ENCODE assay signal across 7 cellular contexts in genomic region chr3:121750087-121750415, GRCh38. TPM values are rescaled to one million over a fixed set of nuclear protein-coding genes. Genes with fewer than 3 reads are reported as not detected.
A peak's percentile ranks its signal among the peaks of the same experiment; 100 is the strongest.
DNase-seq lines count a peak whose midpoint lies in the region; ATAC-seq, FAIRE-seq and TF ChIP-seq lines count a peak whose summit lies in the region.

No MANE protein-coding gene starts in this region.

- RAD21 ChIA-PET in HCT116 (lab: Charles Lee; ENCODE audit: low non-redundant PET in 1 of 2, low total read pairs in 2 of 2, uncharacterized antibody in 2 of 2, unreplicated experiment in 2 of 2) = no interaction called here

- H3K9me1 ChIP-seq in keratinocyte (ENCODE audit: control insufficient read depth, extremely low read depth, insufficient read depth, low read length) = no peaks in the 10 kb centered on the region

- no peak overlapping the region for H3K27ac Mint-ChIP-seq in chondrocyte (ENCODE audit: unreplicated experiment)

- H3K27me3 ChIP-seq in HCT116 (ENCODE audit: insufficient read depth, low read length) = no peaks in the 10 kb centered on the region
- H3K27me3 ChIP-seq in ascending aorta = no peaks in the 10 kb centered on the region
- no peaks in the 10 kb centered on the region for H3K27me3 ChIP-seq in keratinocyte (ENCODE audit: control insufficient read depth, extremely low read depth, insufficient read depth, low read length)
- H3K27me3 ChIP-seq in testis = no peaks in the 10 kb centered on the region

- H3K9me2 ChIP-seq in HCT116 (ENCODE audit: insufficient read depth) = no peaks in the 10 kb centered on the region

- H3K4me1 ChIP-seq in HCT116 (ENCODE audit: control insufficient read depth in 1 of 2, insufficient read depth in 2 of 2, low read length in 2 of 2) (peaks cover 3 to 17% of the 10 kb centered on the region in 2 experiments; a peak in 2 of 4 replicates), ascending aorta (peaks cover 2 to 16% of the 10 kb centered on the region in 2 donors), keratinocyte (ENCODE audit: control insufficient read depth, extremely low read depth, insufficient read depth, low read length) (peaks cover 4% of the 10 kb centered on the region), testis (peaks cover 17% of the 10 kb centered on the region)

- DNase-seq in HCT116 (ENCODE audit: low read depth, low spot score) (no peak), ascending aorta (ENCODE audit: low spot score in 2 of 2) (no peak), keratinocyte (ENCODE audit: low read depth, low spot score) (no peak), testis (no peak), chondrocyte (ENCODE audit: low spot score) (no peak), NCI-H524 (lab: John Stamatoyannopoulos, UW) (no peak), SK-N-DZ (ENCODE audit: low spot score) (no peak)

- no peak for FAIRE-seq in keratinocyte (lab: Jason Lieb, UNC)

- CTCF ChIA-PET in HCT116 (lab: Charles Lee) = no interaction called here

- TF ChIP-seq POLR2A in HCT116 (IDR thresholded peaks at IDR 0.05; ENCODE audit: borderline replicate concordance, extremely low read depth, insufficient read depth, insufficient read length) (no peak), testis (IDR thresholded peaks at IDR 0.05) (no peak)

- no peak overlapping the region for H3K4me3 Mint-ChIP-seq in chondrocyte (ENCODE audit: unreplicated experiment)

- no peak for TF ChIP-seq RAD21 in HCT116 (IDR thresholded peaks at IDR 0.05; ENCODE audit: low read depth)

- POLR2A ChIA-PET in HCT116 (lab: Charles Lee) = interaction anchor here (0.7 to 1.4 kb wide), 2 partner anchors 40 to 245 kb away, joined by 3 read pairs; no protein-coding TSS in a partner anchor

- TF ChIP-seq CTCF in HCT116 (IDR thresholded peaks at IDR 0.05 in 2 of 3, conservative IDR thresholded peaks at IDR 0.05 in 1 of 3; ENCODE audit: borderline replicate concordance in 1 of 3, insufficient read depth in 1 of 3, low read depth in 2 of 3, low read length in 2 of 3) (no peak), ascending aorta (IDR thresholded peaks at IDR 0.05) (no peak), keratinocyte (optimal IDR thresholded peaks at IDR 0.05 in 1 of 3, IDR thresholded peaks at IDR 0.05 in 1 of 3, conservative IDR thresholded peaks at IDR 0.05 in 1 of 3; ENCODE audit: extremely low read depth in 1 of 3, insufficient read depth in 2 of 3, low read length in 3 of 3) (no peak), testis (IDR thresholded peaks at IDR 0.05) (no peak), chondrocyte (IDR thresholded peaks at IDR 0.05) (no peak)

- H3K9ac ChIP-seq in HCT116 (ENCODE audit: low read length) (peak overlapping the region; percentile 73), keratinocyte (ENCODE audit: control insufficient read depth, extremely low read depth, insufficient read depth, low read length) (peak overlapping the region; percentile 99)

- H3K4me3 ChIP-seq in HCT116 (replicated peaks in 1 of 2; ENCODE audit: low read depth in 1 of 2, low read length in 2 of 2) = peak overlapping the region; percentile 72 to 84
- peak overlapping the region; percentile 86 to 95 for H3K4me3 ChIP-seq in ascending aorta
- H3K4me3 ChIP-seq in keratinocyte (ENCODE audit: control insufficient read depth in 2 of 3, extremely low read depth in 1 of 3, insufficient read depth in 2 of 3, low read depth in 1 of 3, low read length in 3 of 3) = peak overlapping the region; percentile 59 to 95 (median 92)
- peak overlapping the region; percentile 95 to 100 for H3K4me3 ChIP-seq in testis

- H3K79me2 ChIP-seq in HCT116 (ENCODE audit: insufficient read depth, low read length) (peaks cover 29% of the 10 kb centered on the region), keratinocyte (ENCODE audit: control insufficient read depth, insufficient read depth, low read length) (peaks cover 41% of the 10 kb centered on the region)

- H2AFZ ChIP-seq in HCT116 (ENCODE audit: low read depth, low read length, poor library complexity, severe bottlenecking) (no peak overlapping the region), keratinocyte (ENCODE audit: control insufficient read depth, low read length) (peak overlapping the region; percentile 83)

- H3K4me2 ChIP-seq in HCT116 (ENCODE audit: low read length) = peak overlapping the region; percentile 77
- peak overlapping the region; percentile 77 for H3K4me2 ChIP-seq in keratinocyte (ENCODE audit: control insufficient read depth, extremely low read depth, insufficient read depth, low read depth, low read length)

- no peaks in the 10 kb centered on the region for H3K9me3 Mint-ChIP-seq in chondrocyte (ENCODE audit: low read depth)

- no peaks in the 10 kb centered on the region for H3K36me3 ChIP-seq in HCT116 (ENCODE audit: control insufficient read depth in 1 of 2, insufficient read depth in 2 of 2, low read length in 2 of 2)
- H3K36me3 ChIP-seq in ascending aorta = no peaks in the 10 kb centered on the region
- H3K36me3 ChIP-seq in keratinocyte (ENCODE audit: control insufficient read depth in 2 of 2, extremely low read depth in 1 of 2, insufficient read depth in 2 of 2, low read length in 2 of 2) = peaks cover 0 to 1% of the 10 kb centered on the region in 2 experiments
- no peaks in the 10 kb centered on the region for H3K36me3 ChIP-seq in testis (ENCODE audit: low read depth, missing control alignments)

- intact Hi-C loops in HCT116 (cut with micrococcal nuclease) (no loop called here), ascending aorta (cut with DNase I) (loop anchor here (10.0 kb wide), 2 partner anchors 635 to 765 kb away; partner anchors contain the start of genes FAM162A, KPNA1 and MIX23), testis (cut with DNase I; ENCODE audit: low total_unique reads) (no loop called here)

- 1% methylated on average over 9 of the region's 9 CpGs for WGBS in testis, 2 donors

- H3K36me3 Mint-ChIP-seq in chondrocyte (ENCODE audit: low read depth) = no peaks in the 10 kb centered on the region

- H3K9me3 ChIP-seq in HCT116 (ENCODE audit: control insufficient read depth in 1 of 2, insufficient read depth in 1 of 2, low read depth in 1 of 2, low read length in 2 of 2) (no peaks in the 10 kb centered on the region), ascending aorta (no peaks in the 10 kb centered on the region), keratinocyte (ENCODE audit: control insufficient read depth, low read depth, low read length) (no peaks in the 10 kb centered on the region), testis (no peaks in the 10 kb centered on the region)

- 0 out of 2 replicates have a peak overlapping the region, but pooled peaks have one; percentile 8 for H3K27ac ChIP-seq in HCT116 (ENCODE audit: low read depth, low read length)
- peak overlapping the region; percentile 67 to 74 for H3K27ac ChIP-seq in ascending aorta
- peak overlapping the region; percentile 97 for H3K27ac ChIP-seq in keratinocyte (ENCODE audit: control insufficient read depth, insufficient read depth, low read length)
- peak overlapping the region; percentile 31 to 94 for H3K27ac ChIP-seq in testis

- peaks cover 5% of the 10 kb centered on the region for H3K27me3 Mint-ChIP-seq in chondrocyte (ENCODE audit: low read depth)

- H4K20me1 ChIP-seq in HCT116 (ENCODE audit: insufficient read depth) (no peaks in the 10 kb centered on the region), keratinocyte (ENCODE audit: control insufficient read depth, extremely low read depth, insufficient read depth, low read length) (no peaks in the 10 kb centered on the region)

- dilution Hi-C loops in keratinocyte (cut with MboI; ENCODE audit: extremely low pct_ligation_motif_present, low sequenced_read_pairs) = no loop called here

- TSS peak; percentile 94 for BruUV-seq in HCT116 (replicated peaks; lab: Mats Ljungman, UMichigan)

- peaks cover 3% of the 10 kb centered on the region for H3K4me1 Mint-ChIP-seq in chondrocyte (ENCODE audit: low read depth)

- ATAC-seq in HCT116 = no peak

TF ChIP-seq in HCT116, 20 proteins besides CTCF, POLR2A, EP300 and RAD21 (continues in another document):
- TF ChIP-seq ELF1 (IDR thresholded peaks at IDR 0.05; ENCODE audit: borderline replicate concordance, low read depth) (no peak), ZNF274 (IDR thresholded peaks at IDR 0.05; ENCODE audit: low read depth, low read length) (no peak), SRF (IDR thresholded peaks at IDR 0.05; ENCODE audit: low read depth) (no peak), SIN3A (IDR thresholded peaks at IDR 0.05; ENCODE audit: low read depth) (no peak), FOSL1 (IDR thresholded peaks at IDR 0.05; ENCODE audit: low read depth) (no peak)
- TF ChIP-seq, protein P1, sequence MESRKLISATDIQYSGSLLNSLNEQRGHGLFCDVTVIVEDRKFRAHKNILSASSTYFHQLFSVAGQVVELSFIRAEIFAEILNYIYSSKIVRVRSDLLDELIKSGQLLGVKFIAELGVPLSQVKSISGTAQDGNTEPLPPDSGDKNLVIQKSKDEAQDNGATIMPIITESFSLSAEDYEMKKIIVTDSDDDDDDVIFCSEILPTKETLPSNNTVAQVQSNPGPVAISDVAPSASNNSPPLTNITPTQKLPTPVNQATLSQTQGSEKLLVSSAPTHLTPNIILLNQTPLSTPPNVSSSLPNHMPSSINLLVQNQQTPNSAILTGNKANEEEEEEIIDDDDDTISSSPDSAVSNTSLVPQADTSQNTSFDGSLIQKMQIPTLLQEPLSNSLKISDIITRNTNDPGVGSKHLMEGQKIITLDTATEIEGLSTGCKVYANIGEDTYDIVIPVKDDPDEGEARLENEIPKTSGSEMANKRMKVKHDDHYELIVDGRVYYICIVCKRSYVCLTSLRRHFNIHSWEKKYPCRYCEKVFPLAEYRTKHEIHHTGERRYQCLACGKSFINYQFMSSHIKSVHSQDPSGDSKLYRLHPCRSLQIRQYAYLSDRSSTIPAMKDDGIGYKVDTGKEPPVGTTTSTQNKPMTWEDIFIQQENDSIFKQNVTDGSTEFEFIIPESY (IDR thresholded peaks at IDR 0.05; ENCODE audit: extremely low read depth, insufficient replicate concordance, low read length) = no peak

RNA-seq across cellular contexts. Expression of gene GOLGB1, which starts 0.5 kb away (rescaled TPM):
- 31.3 TPM for total RNA-seq in HCT116 (2021; ENCODE audit: unreplicated experiment)
- polyA plus RNA-seq in HCT116 (2012) = 11.4 and 15.5 TPM in 2 replicates
- total RNA-seq in ascending aorta = 87.9 TPM
- polyA plus RNA-seq in keratinocyte = 10.8 to 21.9 TPM (median 21.7 TPM) in 3 replicates
- 81.0 TPM for polyA plus RNA-seq in keratinocyte (2011; ENCODE audit: low read depth)
- polyA plus RNA-seq in keratinocyte (2011; cell fraction: cytosol; rRNA removed) = 7.1 and 9.6 TPM in 2 replicates
- 46.2 and 52.7 TPM in 2 replicates for polyA plus RNA-seq in keratinocyte (2011; cell fraction: nucleus; rRNA removed)
- polyA plus RNA-seq in keratinocyte (2012; ENCODE audit: low replicate concordance) = 22.6 and 25.4 TPM in 2 replicates
- 9.1 to 32.8 TPM (median 15.6 TPM) in 3 replicates for polyA minus RNA-seq in keratinocyte
- polyA minus RNA-seq in keratinocyte (2011; cell fraction: cytosol; rRNA and poly(A)+ RNA removed) = 21.3 TPM
- 38.6 and 89.2 TPM in 2 replicates for polyA minus RNA-seq in keratinocyte (2011; cell fraction: nucleus; rRNA and poly(A)+ RNA removed)
- total RNA-seq in testis = 10 to 100 TPM; 72.3 to 72.5 TPM
- polyA plus RNA-seq in testis (ENCODE audit: insufficient read depth, low read depth, low replicate concordance) = 11.5 TPM
- 63.6 to 88.0 TPM (median 65.0 TPM) in 3 replicates for total RNA-seq in chondrocyte
- 7.6 and 8.2 TPM in 2 replicates for polyA plus RNA-seq in SK-N-DZ (2014; cell fraction: cytosol; rRNA removed)
- 11.2 and 14.5 TPM in 2 replicates for polyA plus RNA-seq in SK-N-DZ (2014; cell fraction: nucleus; rRNA removed)

Comparison
In these comparisons a context has a peak if more than half of its experiments do, and no peak if none do; other contexts are left out.
1. H3K27ac ChIP-seq: peak in every context shown above with its lines; median percentile 97 in keratinocyte; 70 in ascending aorta; 62 in testis; 8 in HCT116.